ENCODE assay signal across 15 cellular contexts in genomic region chr10:67802767-67803538, GRCh38. TPM values are rescaled to one million over a fixed set of nuclear protein-coding genes. Genes with fewer than 3 reads are reported as not detected.
DNase-seq lines count a peak whose midpoint lies in the region; ATAC-seq and TF ChIP-seq lines count a peak whose summit lies in the region.
"Had no signal": no experiment of that assay in that cellular context is flagged by ENCODE, and none has a peak within 500 bp of the region (broad histone marks: within the 10 kb centered on the region; RNA-seq: fewer than 3 reads in every experiment).

No MANE protein-coding gene starts in this region.

- no peak for DNase-seq in left lobe of liver (ENCODE audit: low spot score)
- DNase-seq in SIG-M5 (lab: John Stamatoyannopoulos, UW), result no peak
- DNase-seq in foreskin fibroblast, result no peak
- no peak for DNase-seq in NCI-H2171 (lab: John Stamatoyannopoulos, UW)
- DNase-seq in T-helper 2 cell, result no peak
- DNase-seq: activated CD4-positive, CD25-positive, alpha-beta regulatory T cell; CD4-positive, alpha-beta T cell; lower lobe of right lung; NCI-H1694 treated with DMSO at 0.1 percent for 48 hours; substantia nigra had no signal

- ATAC-seq in GM18519 (IDR thresholded peaks at IDR 0.05; ENCODE audit: low FRiP score, unreplicated experiment) (peak; percentile 21), GM21515 (IDR thresholded peaks at IDR 0.05; ENCODE audit: unreplicated experiment) (peak; percentile 34), HG03066 (IDR thresholded peaks at IDR 0.05; ENCODE audit: low read depth, unreplicated experiment) (peak; percentile 57), left lobe of liver (peak; percentile 9)

- no peak overlapping the region for H3K4me3 ChIP-seq in foreskin fibroblast (ENCODE audit: low read depth in 1 of 2, low read length in 2 of 2)
- H3K4me3 ChIP-seq: breast epithelium, lower lobe of right lung, SK-N-MC had no signal

- TF ChIP-seq CTCF in foreskin fibroblast (IDR thresholded peaks at IDR 0.05; ENCODE audit: low read depth, low read length), result no peak

RNA-seq across cellular contexts. Expression of gene DNAJC12, which starts 35.0 kb away (rescaled TPM):
- 14.3 TPM for total RNA-seq in left lobe of liver
- total RNA-seq: CD4-positive, alpha-beta T cell had no signal
